ENCODE assay signal across 8 cellular contexts in genomic region chr3:81352867-81353266, GRCh38.
DNase-seq lines count a peak whose midpoint lies in the region; TF ChIP-seq lines count a peak whose summit lies in the region.
"Had no signal": no experiment of that assay in that cellular context is flagged by ENCODE, and none has a peak within 500 bp of the region (broad histone marks: within the 10 kb centered on the region; RNA-seq: fewer than 3 reads in every experiment).

No MANE protein-coding gene starts in this region.

- BruUV-seq in OCI-LY7 (replicated peaks; lab: Mats Ljungman, UMichigan) = no TSS peak

- H3K36me3 ChIP-seq in adipocyte (ENCODE audit: control insufficient read depth, insufficient read depth, low read length, severe bottlenecking) (no peaks in the 10 kb centered on the region), OCI-LY7 (ENCODE audit: insufficient read depth, low read length) (no peaks in the 10 kb centered on the region)

- POLR2A ChIA-PET in OCI-LY7 (lab: Charles Lee) = interaction anchor here (0.7 kb wide), 1 partner anchor 663 kb away, joined by 3 read pairs; no protein-coding TSS in a partner anchor

- no peaks in the 10 kb centered on the region for H3K27me3 ChIP-seq in adipocyte (replicated peaks; ENCODE audit: control insufficient read depth, insufficient read depth, low read length)

- no peak overlapping the region for H3K4me3 ChIP-seq in adipocyte (ENCODE audit: low read length)
- no peak overlapping the region for H3K4me3 ChIP-seq in OCI-LY7 (ENCODE audit: low read depth, low read length, poor library complexity, severe bottlenecking)

- H3K9ac ChIP-seq in adipocyte (ENCODE audit: low read length) = no peak overlapping the region
- H3K9ac ChIP-seq: parathyroid adenoma had no signal

- DNase-seq in HT-29 (ENCODE audit: low spot score) (peak; percentile 3), adipocyte (ENCODE audit: low read depth) (peak; percentile 22), medulla oblongata (ENCODE audit: extremely low spot score) (peak; percentile 49), 8988T (no peak), midbrain (lab: John Stamatoyannopoulos, UW) (no peak), OCI-LY7 (ENCODE audit: low spot score) (no peak)

- H3K9me3 ChIP-seq in adipocyte (ENCODE audit: control insufficient read depth, low read length) (no peaks in the 10 kb centered on the region), OCI-LY7 (ENCODE audit: low read length) (no peaks in the 10 kb centered on the region)

- TF ChIP-seq CTCF in GM12874 (IDR thresholded peaks at IDR 0.05; ENCODE audit: insufficient read depth, low read depth, low read length) (0 out of 2 replicates have a peak, but pooled peaks have one; percentile 11), OCI-LY7 (conservative IDR thresholded peaks at IDR 0.05; ENCODE audit: low read length) (no peak)

- intact Hi-C loops in OCI-LY7 (cut with micrococcal nuclease; ENCODE audit: unreplicated experiment) = no loop called here

- H3K4me2 ChIP-seq in OCI-LY7 (ENCODE audit: low read length) = no peak overlapping the region

- H3K79me2 ChIP-seq in OCI-LY7 (ENCODE audit: insufficient read depth, low read depth, low read length) = no peaks in the 10 kb centered on the region
- H3K79me2 ChIP-seq: parathyroid adenoma had no signal

- no peaks in the 10 kb centered on the region for H3K9me2 ChIP-seq in OCI-LY7 (ENCODE audit: insufficient read depth, low read length)

- no peak overlapping the region for H3K27ac ChIP-seq in OCI-LY7 (ENCODE audit: low read depth, low read length, poor library complexity, severe bottlenecking)
- H3K27ac ChIP-seq: parathyroid adenoma had no signal

- no peaks in the 10 kb centered on the region for H3K4me1 ChIP-seq in adipocyte (ENCODE audit: control insufficient read depth, insufficient read depth, low read length)
- no peaks in the 10 kb centered on the region for H3K4me1 ChIP-seq in OCI-LY7 (ENCODE audit: insufficient read depth, low read length, poor library complexity, severe bottlenecking)
- H3K4me1 ChIP-seq: parathyroid adenoma had no signal

- CTCF ChIA-PET in OCI-LY7 (lab: Charles Lee; ENCODE audit: unreplicated experiment) = no interaction called here

- H2AFZ ChIP-seq in OCI-LY7 (ENCODE audit: low read length) = no peak overlapping the region
- H2AFZ ChIP-seq: parathyroid adenoma had no signal

- H4K20me1 ChIP-seq in OCI-LY7 (ENCODE audit: insufficient read depth, low read length) = no peaks in the 10 kb centered on the region

Comparison
In these comparisons a context has a peak if more than half of its experiments do, and no peak if none do; other contexts are left out.
1. DNase-seq: peak in HT-29 (single experiment), adipocyte (single experiment) and medulla oblongata (single experiment); none in 8988T (single experiment), midbrain (single experiment) and OCI-LY7 (single experiment).